Comparison of ENCODE assay signal across 33 cellular contexts in the genomic region with DNA sequence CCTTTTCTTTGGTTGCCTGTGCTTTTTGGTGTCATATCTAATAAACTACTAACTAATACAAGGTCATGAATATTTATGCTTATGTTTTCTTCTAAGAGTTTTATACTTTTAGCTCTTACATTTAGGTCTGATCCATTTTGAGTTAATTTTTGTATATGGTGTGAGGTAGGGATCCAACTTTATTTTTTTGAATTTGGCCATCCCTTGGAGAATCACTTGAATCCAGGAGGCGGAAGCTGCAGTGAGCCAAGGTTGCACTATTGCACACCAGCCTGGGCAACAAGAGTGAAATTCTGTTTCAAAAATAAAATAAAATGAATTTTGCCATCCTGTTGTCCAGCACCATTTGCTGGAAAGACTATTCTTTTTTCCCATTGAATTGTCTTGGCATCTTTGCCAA. TPM values are rescaled to one million over a fixed set of nuclear protein-coding genes. Genes with fewer than 3 reads are reported as not detected.
DNase-seq lines count a peak whose midpoint lies in the region; ATAC-seq, FAIRE-seq and TF ChIP-seq lines count a peak whose summit lies in the region.
"Had no signal": no experiment of that assay in that cellular context is flagged by ENCODE, and none has a peak within 500 bp of the region (broad histone marks: within the 10 kb centered on the region; RNA-seq: fewer than 3 reads in every experiment).

No MANE protein-coding gene starts in this region.

- H3K9me3 ChIP-seq in HepG2 (ENCODE audit: low read length), result peaks cover 14% of the 10 kb centered on the region
- H3K9me3 ChIP-seq in right lobe of liver, result no peaks in the 10 kb centered on the region
- no peaks in the 10 kb centered on the region for H3K9me3 ChIP-seq in HEK293 (ENCODE audit: control insufficient read depth, insufficient read depth, low read depth, low read length)
- peaks cover 7% of the 10 kb centered on the region for H3K9me3 ChIP-seq in K562 (replicated peaks; ENCODE audit: control insufficient read depth, insufficient read depth, low read depth, low read length)
- H3K9me3 ChIP-seq: BE2C had no signal

- H4K20me1 ChIP-seq in HepG2 (ENCODE audit: insufficient read depth, low read length) (no peaks in the 10 kb centered on the region), K562 (replicated peaks; ENCODE audit: control insufficient read depth, insufficient read depth, low read length) (no peaks in the 10 kb centered on the region)
- H4K20me1 ChIP-seq: BLaER1; BLaER1 treated with 17β-estradiol and CSF1 and Interleukin-3, amounts not matched to agents 10 nM and 100 nM had no signal

- intact Hi-C loops in HepG2 (cut with micrococcal nuclease; ENCODE audit: unreplicated experiment) (no loop called here), right lobe of liver (cut with DNase I) (no loop called here), K562 (cut with micrococcal nuclease) (no loop called here), left cardiac atrium (cut with DNase I) (no loop called here), dorsolateral prefrontal cortex (cut with DNase I) (no loop called here)

- TF ChIP-seq CTCF in HepG2 (CRISPR knock-in tag; IDR thresholded peaks at IDR 0.05) (no peak), right lobe of liver (IDR thresholded peaks at IDR 0.05) (no peak), HEK293 (tag by site-specific recombination; IDR thresholded peaks at IDR 0.05) (no peak), K562 (IDR thresholded peaks at IDR 0.05 in 2 of 3, conservative IDR thresholded peaks at IDR 0.05 in 1 of 3; ENCODE audit: insufficient read depth in 2 of 3, low read depth in 1 of 3, low read length in 3 of 3) (no peak), dorsolateral prefrontal cortex (IDR thresholded peaks at IDR 0.05 in 54 of 56, conservative IDR thresholded peaks at IDR 0.05 in 2 of 56; ENCODE audit: low read depth in 1 of 56, partially characterized antibody in 56 of 56) (no peak)

- no peak overlapping the region for H3K4me3 ChIP-seq in HepG2 (replicated peaks in 1 of 3; ENCODE audit: insufficient read depth in 1 of 3, low read depth in 2 of 3, low read length in 3 of 3)
- H3K4me3 ChIP-seq in right lobe of liver, result no peak overlapping the region
- no peak overlapping the region for H3K4me3 ChIP-seq in HEK293 (ENCODE audit: low read depth, low read length)
- H3K4me3 ChIP-seq in K562, result no peak overlapping the region
- H3K4me3 ChIP-seq in dorsolateral prefrontal cortex, result no peak overlapping the region
- H3K4me3 ChIP-seq: A549; BLaER1; BLaER1 treated with 17β-estradiol and CSF1 and Interleukin-3, amounts not matched to agents 10 nM and 100 nM had no signal

- in situ Hi-C loops in HepG2 (cut with HindIII; ENCODE audit: extremely low pct_ligation_motif_present, low pct_unique_long_range_greater_than_20kb), result no loop called here
- in situ Hi-C loops in K562 (cut with MboI), result no loop called here

- H3K4me1 ChIP-seq in HepG2 (ENCODE audit: insufficient read depth, low read length) (peaks cover 18% of the 10 kb centered on the region), right lobe of liver (no peaks in the 10 kb centered on the region), HEK293 (ENCODE audit: control insufficient read depth, insufficient read depth, low read length) (no peaks in the 10 kb centered on the region), K562 (replicated peaks in 1 of 2; ENCODE audit: control insufficient read depth in 2 of 2, insufficient read depth in 2 of 2, low read length in 2 of 2) (peaks cover 14 to 15% of the 10 kb centered on the region in 2 experiments)

- H3K27me3 ChIP-seq in HepG2 (ENCODE audit: control insufficient read depth in 1 of 2, insufficient read depth in 2 of 2, low read length in 2 of 2) (no peaks in the 10 kb centered on the region), right lobe of liver (no peaks in the 10 kb centered on the region), K562 (ENCODE audit: control insufficient read depth in 2 of 2, insufficient read depth in 2 of 2, low read length in 2 of 2) (no peaks in the 10 kb centered on the region), dorsolateral prefrontal cortex (no peaks in the 10 kb centered on the region)
- H3K27me3 ChIP-seq: BE2C; BLaER1; BLaER1 treated with 17β-estradiol and CSF1 and Interleukin-3, amounts not matched to agents 10 nM and 100 nM had no signal

- TF ChIP-seq POLR2A in HepG2 (IDR thresholded peaks at IDR 0.05; ENCODE audit: insufficient read depth in 1 of 2, low read depth in 2 of 2, low read length in 2 of 2) (no peak), right lobe of liver (IDR thresholded peaks at IDR 0.05) (no peak), K562 (conservative IDR thresholded peaks at IDR 0.05) (no peak)

- DNase-seq in HepG2 (ENCODE audit: low spot score) (no peak), right lobe of liver (no peak), K562 (ENCODE audit: extremely low read depth in 1 of 4, low spot score in 3 of 4) (no peak), left cardiac atrium (no peak), dorsolateral prefrontal cortex (no peak)
- DNase-seq: 8988T; ACHN; AML-193; BE2C; C1 segment of cervical spinal cord; Caco-2; Calu3; CD4-positive, alpha-beta memory T cell; CD4-positive, alpha-beta T cell; CD4-positive, CD25-positive, alpha-beta regulatory T cell; CD8-positive, alpha-beta memory T cell; CD8-positive, alpha-beta T cell; COR-L47; DMS 273 treated with DMSO at 0.1 percent for 48 hours; DMS153; DMS53; DMS79; DMS79 treated with DMSO at 0.1 percent for 48 hours; DND-41; EL had no signal

- H3K9me1 ChIP-seq in K562 (ENCODE audit: control insufficient read depth, insufficient read depth, low read length), result peaks cover 2% of the 10 kb centered on the region

- H2AFZ ChIP-seq in HepG2 (ENCODE audit: low read length), result no peak overlapping the region
- no peak overlapping the region for H2AFZ ChIP-seq in K562 (ENCODE audit: low read depth, low read length)

- CTCF ChIA-PET in HepG2 (lab: Yijun Ruan, JAX; ENCODE audit: low intra/inter-chr PET ratio, low total read pairs) (no interaction called here), HEK293 (lab: Yijun Ruan, JAX) (no interaction called here), K562 (lab: Yijun Ruan, JAX; ENCODE audit: low intra/inter-chr PET ratio) (no interaction called here)

- H3K27ac ChIP-seq in HepG2 (ENCODE audit: extremely low read length, insufficient read depth, low read length) (no peak overlapping the region), right lobe of liver (no peak overlapping the region), HEK293 (ENCODE audit: extremely low read depth, low read depth, low read length) (no peak overlapping the region), K562 (ENCODE audit: extremely low read depth, low read depth, low read length) (no peak overlapping the region), dorsolateral prefrontal cortex (no peak overlapping the region)
- H3K27ac ChIP-seq: 22Rv1; A549; BLaER1; BLaER1 treated with 17β-estradiol and CSF1 and Interleukin-3, amounts not matched to agents 10 nM and 100 nM; C4-2B had no signal

- WGBS in HepG2 (ENCODE audit: low lambda C conversion rate), result 96% methylated on average over 1 of the region's 1 CpG
- 100% methylated on average over 1 of the region's 1 CpG for WGBS in right lobe of liver (ENCODE audit: insufficient coverage, low coverage, low lambda C conversion rate, missing lambda C conversion rate)
- WGBS in K562 (ENCODE audit: insufficient coverage, low coverage, missing lambda C conversion rate), result 95% methylated on average over 1 of the region's 1 CpG

- H3K9ac ChIP-seq in HepG2 (ENCODE audit: insufficient read depth, low read depth, low read length), result no peak overlapping the region
- H3K9ac ChIP-seq in K562 (ENCODE audit: insufficient read depth in 1 of 2, low read depth in 2 of 2, low read length in 2 of 2), result no peak overlapping the region
- H3K9ac ChIP-seq: BLaER1; BLaER1 treated with 17β-estradiol and CSF1 and Interleukin-3, amounts not matched to agents 10 nM and 100 nM had no signal

- TF ChIP-seq EP300 in HepG2 (IDR thresholded peaks at IDR 0.05; ENCODE audit: low read depth in 2 of 2, low read length in 2 of 2) (no peak), HepG2 (CRISPR knock-in tag; IDR thresholded peaks at IDR 0.05; ENCODE audit: borderline replicate concordance) (no peak), K562 (IDR thresholded peaks at IDR 0.05; ENCODE audit: low read length) (no peak)

- ATAC-seq in HepG2, result no peak
- ATAC-seq in right lobe of liver, result no peak
- ATAC-seq in K562, result no peak
- no peak for ATAC-seq in left cardiac atrium
- ATAC-seq: A549; CD8-positive, alpha-beta T cell had no signal

- POLR2A ChIA-PET in HepG2 (lab: Yijun Ruan, JAX) (no interaction called here), HEK293 (lab: Yijun Ruan, JAX) (no interaction called here), K562 (lab: Yijun Ruan, JAX) (interaction anchor here (1.6 kb wide), 1 partner anchor 9 kb away, joined by 4 read pairs; no protein-coding TSS in a partner anchor)

- BruUV-seq in HepG2 (replicated peaks; lab: Mats Ljungman, UMichigan) (no TSS peak), K562 (replicated peaks; lab: Mats Ljungman, UMichigan) (no TSS peak)

- no peak for FAIRE-seq in HepG2 (lab: Jason Lieb, UNC)
- no peak for FAIRE-seq in K562 (lab: Jason Lieb, UNC)
- FAIRE-seq: A204.1, A549, D721Med had no signal

- H3K36me3 ChIP-seq in HepG2 (replicated peaks in 1 of 2; ENCODE audit: control insufficient read depth in 1 of 2, insufficient read depth in 2 of 2, low read length in 2 of 2) (no peaks in the 10 kb centered on the region), right lobe of liver (no peaks in the 10 kb centered on the region), HEK293 (ENCODE audit: control insufficient read depth in 2 of 2, insufficient read depth in 1 of 2, low read length in 2 of 2) (no peaks in the 10 kb centered on the region), K562 (ENCODE audit: control insufficient read depth, insufficient read depth, low read length) (no peaks in the 10 kb centered on the region)
- H3K36me3 ChIP-seq: BE2C; BLaER1; BLaER1 treated with 17β-estradiol and CSF1 and Interleukin-3, amounts not matched to agents 10 nM and 100 nM had no signal

- H3K4me2 ChIP-seq in HepG2 (ENCODE audit: low read depth, low read length) (no peak overlapping the region), K562 (ENCODE audit: insufficient read depth, low read length) (no peak overlapping the region)
- H3K4me2 ChIP-seq: A549; BLaER1; BLaER1 treated with 17β-estradiol and CSF1 and Interleukin-3, amounts not matched to agents 10 nM and 100 nM had no signal

- TF ChIP-seq RAD21 in HepG2 (CRISPR knock-in tag; IDR thresholded peaks at IDR 0.05) (no peak), K562 (CRISPR knock-in tag; conservative IDR thresholded peaks at IDR 0.05 in 1 of 2, IDR thresholded peaks at IDR 0.05 in 1 of 2) (no peak)

- H3K79me2 ChIP-seq in HepG2 (ENCODE audit: insufficient read depth, low read length) (no peaks in the 10 kb centered on the region), K562 (ENCODE audit: control insufficient read depth, insufficient read depth, low read length) (no peaks in the 10 kb centered on the region)

RNA-seq across cellular contexts. Expression of a gene that starts 8.6 kb away (rescaled TPM):
- total RNA-seq in HepG2 (2016; rRNA removed; fragmentation: Illumina TruSeq; extraction: Trizol) (23.3 and 29.9 TPM in 2 replicates), right lobe of liver (10 to 100 TPM; 23.1 to 68.8 (median 29.1) TPM), K562 (2014; rRNA removed) (56.2 and 62.9 TPM in 2 replicates), K562 (2014; rRNA removed; fragmentation: Illumina TruSeq; extraction: Trizol) (9.5 and 10.9 TPM in 2 replicates), K562 (2015; rRNA removed; fragmentation: Illumina TruSeq; extraction: Trizol) (20.2 and 25.0 TPM in 2 replicates), K562 (2021) (61.5 and 65.5 TPM in 2 replicates), left cardiac atrium (10 to 100 TPM; 27.2 to 27.4 TPM), dorsolateral prefrontal cortex (100 to 1,000 TPM in 98 of 120 experiments, 10 to 100 TPM in 22; 40.1 to 252 (median 129) TPM)
- 43.0 and 51.2 TPM in 2 replicates for total RNA-seq in HepG2 (2016; cell fraction: cytosol; rRNA removed; fragmentation: Illumina TruSeq; extraction: Trizol; ENCODE audit: low read depth)
- 21.4 and 28.1 TPM in 2 replicates for total RNA-seq in HepG2 (2016; cell fraction: insoluble cytoplasmic fraction; rRNA removed; fragmentation: Illumina TruSeq; extraction: Trizol)
- 50.7 and 67.7 TPM in 2 replicates for total RNA-seq in HepG2 (2016; cell fraction: membrane; rRNA removed; fragmentation: Illumina TruSeq; extraction: Trizol)
- 12.9 and 16.1 TPM in 2 replicates for total RNA-seq in HepG2 (2016; cell fraction: nucleus; rRNA removed; fragmentation: Illumina TruSeq; extraction: Trizol)
- polyA plus RNA-seq in HepG2 (2011; rRNA removed) (29.5 and 38.6 TPM in 2 replicates), K562 (2011; rRNA removed) (23.9 and 48.2 TPM in 2 replicates), K562 (2014; fragmentation: Illumina TruSeq; extraction: Trizol) (36.5 and 74.6 TPM in 2 replicates), K562 (2014; fragmentation: Nextera tagmentation; extraction: Ambion mirVana) (1 to 10 TPM; 2.7 to 3.1 TPM), K562 (2014; rRNA removed) (41.0 and 44.2 TPM in 2 replicates)
- 29.8 and 35.9 TPM in 2 replicates for polyA plus RNA-seq in HepG2 (2011; cell fraction: cytosol; rRNA removed)
- polyA plus RNA-seq in HepG2 (2011; cell fraction: nucleus; rRNA removed), result 54.3 and 60.0 TPM in 2 replicates
- polyA plus RNA-seq in HepG2 (2012), result 46.0 and 46.8 TPM in 2 replicates
- 37.1 and 47.1 TPM in 2 replicates for polyA plus RNA-seq in HepG2 (2016; cell fraction: cytosol; fragmentation: Illumina TruSeq; extraction: Trizol; ENCODE audit: low read depth)
- polyA plus RNA-seq in HepG2 (2016; cell fraction: insoluble cytoplasmic fraction; fragmentation: Illumina TruSeq; extraction: Trizol; ENCODE audit: low read depth), result 24.6 and 35.5 TPM in 2 replicates
- 54.6 and 65.1 TPM in 2 replicates for polyA plus RNA-seq in HepG2 (2016; cell fraction: membrane; fragmentation: Illumina TruSeq; extraction: Trizol; ENCODE audit: low read depth)
- polyA plus RNA-seq in HepG2 (2016; cell fraction: nucleus; fragmentation: Illumina TruSeq; extraction: Trizol; ENCODE audit: insufficient read depth, low read depth), result 30.3 and 35.7 TPM in 2 replicates
- 26.5 and 27.7 TPM in 2 replicates for polyA minus RNA-seq in HepG2 (2011; rRNA and poly(A)+ RNA removed; ENCODE audit: low replicate concordance)
- polyA minus RNA-seq in HepG2 (2011; cell fraction: cytosol; rRNA and poly(A)+ RNA removed), result 19.4 and 20.4 TPM in 2 replicates
- 12.6 and 15.5 TPM in 2 replicates for polyA minus RNA-seq in HepG2 (2011; cell fraction: nucleus; rRNA and poly(A)+ RNA removed)
- total RNA-seq in K562 (2011; cell fraction: chromatin; rRNA removed; ENCODE audit: low replicate concordance), result 25.1 and 67.2 TPM in 2 replicates
- total RNA-seq in K562 (2011; cell fraction: nucleolus; rRNA removed), result 37.1 and 44.9 TPM in 2 replicates
- total RNA-seq in K562 (2011; cell fraction: nucleoplasm; rRNA removed), result 28.7 and 29.2 TPM in 2 replicates
- polyA plus RNA-seq in K562 (2011; cell fraction: cytosol; rRNA removed), result 44.1 and 78.0 TPM in 2 replicates
- polyA plus RNA-seq in K562 (2011; cell fraction: nucleus; rRNA removed), result 49.6 and 80.3 TPM in 2 replicates
- polyA plus RNA-seq in K562 (2012), result 67.3 and 117 TPM in 2 replicates
- polyA minus RNA-seq in K562 (2011; rRNA and poly(A)+ RNA removed), result 11.6 and 13.9 TPM in 2 replicates
- polyA minus RNA-seq in K562 (2011; cell fraction: cytosol; rRNA and poly(A)+ RNA removed), result 32.4 and 46.1 TPM in 2 replicates
- polyA minus RNA-seq in K562 (2011; cell fraction: nucleus; rRNA and poly(A)+ RNA removed), result 19.9 and 22.5 TPM in 2 replicates
